ENCODE assay signal across 1 cellular context in the genomic region with DNA sequence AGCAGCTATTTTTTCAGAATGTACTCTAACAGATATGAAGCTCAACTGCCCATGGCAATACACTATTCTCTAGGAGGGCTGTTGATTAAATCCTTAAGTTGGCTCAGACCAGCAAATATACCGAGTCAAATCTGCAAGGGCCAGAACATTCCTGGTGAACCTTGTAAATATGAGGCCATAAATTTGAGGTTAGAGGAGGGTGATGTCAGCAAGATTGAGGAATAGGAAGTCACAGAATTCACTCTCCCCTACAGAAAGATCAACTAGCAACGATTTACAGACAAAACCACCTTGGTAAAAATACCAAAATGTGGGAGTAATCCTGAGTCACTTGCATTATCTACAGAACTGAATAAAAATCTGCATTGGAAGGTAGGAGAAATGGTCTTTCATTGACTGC.
TF ChIP-seq lines count a peak whose summit lies in the region.

No MANE protein-coding gene starts in this region.

TF ChIP-seq in WTC11, 78 proteins besides CTCF, POLR2A, EP300 and RAD21 (continued from another document):
- TF ChIP-seq ZNF232 (CRISPR knock-in tag; IDR thresholded peaks at IDR 0.05), result no peak
- no peak for TF ChIP-seq KAT7 (CRISPR knock-in tag; IDR thresholded peaks at IDR 0.05; ENCODE audit: borderline replicate concordance)
- TF ChIP-seq, protein P1, sequence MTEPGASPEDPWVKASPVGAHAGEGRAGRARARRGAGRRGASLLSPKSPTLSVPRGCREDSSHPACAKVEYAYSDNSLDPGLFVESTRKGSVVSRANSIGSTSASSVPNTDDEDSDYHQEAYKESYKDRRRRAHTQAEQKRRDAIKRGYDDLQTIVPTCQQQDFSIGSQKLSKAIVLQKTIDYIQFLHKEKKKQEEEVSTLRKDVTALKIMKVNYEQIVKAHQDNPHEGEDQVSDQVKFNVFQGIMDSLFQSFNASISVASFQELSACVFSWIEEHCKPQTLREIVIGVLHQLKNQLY (CRISPR knock-in tag; IDR thresholded peaks at IDR 0.05), result no peak
- TF ChIP-seq, protein P2, sequence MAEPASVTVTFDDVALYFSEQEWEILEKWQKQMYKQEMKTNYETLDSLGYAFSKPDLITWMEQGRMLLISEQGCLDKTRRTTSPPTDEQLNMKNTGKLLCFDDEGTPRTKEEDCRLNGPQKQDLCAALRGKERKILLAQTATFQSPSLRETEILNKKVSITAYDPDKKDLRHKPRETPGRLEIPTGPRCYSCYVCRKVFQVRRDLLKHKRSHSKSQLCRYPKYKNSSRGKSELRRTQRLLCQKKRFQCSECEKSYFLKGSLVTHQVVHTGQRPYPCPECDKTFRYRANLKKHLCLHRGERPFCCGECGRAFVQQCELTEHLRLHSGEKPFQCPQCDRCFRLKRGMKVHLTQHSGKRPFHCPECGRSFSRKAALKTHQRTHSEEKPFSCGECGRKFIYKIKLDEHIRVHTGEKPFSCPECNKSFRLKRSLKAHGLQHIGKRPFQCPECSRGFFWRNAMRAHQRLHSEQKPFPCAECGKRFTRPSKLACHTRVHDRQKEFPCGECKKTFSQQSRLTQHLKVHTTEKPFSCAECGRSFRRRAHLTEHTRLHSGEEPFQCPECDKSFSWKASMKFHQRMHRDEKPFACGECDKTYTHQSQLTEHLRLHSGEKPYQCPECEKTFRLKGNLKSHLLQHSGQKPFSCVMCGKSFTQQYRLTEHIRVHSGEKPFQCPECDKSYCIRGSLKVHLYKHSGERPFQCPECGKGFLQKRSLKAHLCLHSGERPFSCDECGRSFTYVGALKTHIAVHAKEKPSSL (CRISPR knock-in tag; conservative IDR thresholded peaks at IDR 0.05), result no peak
- no peak for TF ChIP-seq NR2C2 (CRISPR knock-in tag; IDR thresholded peaks at IDR 0.05)
- no peak for TF ChIP-seq SP1 (CRISPR knock-in tag; conservative IDR thresholded peaks at IDR 0.05)
- TF ChIP-seq, protein P3, sequence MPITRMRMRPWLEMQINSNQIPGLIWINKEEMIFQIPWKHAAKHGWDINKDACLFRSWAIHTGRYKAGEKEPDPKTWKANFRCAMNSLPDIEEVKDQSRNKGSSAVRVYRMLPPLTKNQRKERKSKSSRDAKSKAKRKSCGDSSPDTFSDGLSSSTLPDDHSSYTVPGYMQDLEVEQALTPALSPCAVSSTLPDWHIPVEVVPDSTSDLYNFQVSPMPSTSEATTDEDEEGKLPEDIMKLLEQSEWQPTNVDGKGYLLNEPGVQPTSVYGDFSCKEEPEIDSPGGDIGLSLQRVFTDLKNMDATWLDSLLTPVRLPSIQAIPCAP (CRISPR knock-in tag; IDR thresholded peaks at IDR 0.05), result no peak
- no peak for TF ChIP-seq ATF1 (CRISPR knock-in tag; IDR thresholded peaks at IDR 0.05)
- no peak for TF ChIP-seq JUN (CRISPR knock-in tag; IDR thresholded peaks at IDR 0.05)
- TF ChIP-seq, protein P4, sequence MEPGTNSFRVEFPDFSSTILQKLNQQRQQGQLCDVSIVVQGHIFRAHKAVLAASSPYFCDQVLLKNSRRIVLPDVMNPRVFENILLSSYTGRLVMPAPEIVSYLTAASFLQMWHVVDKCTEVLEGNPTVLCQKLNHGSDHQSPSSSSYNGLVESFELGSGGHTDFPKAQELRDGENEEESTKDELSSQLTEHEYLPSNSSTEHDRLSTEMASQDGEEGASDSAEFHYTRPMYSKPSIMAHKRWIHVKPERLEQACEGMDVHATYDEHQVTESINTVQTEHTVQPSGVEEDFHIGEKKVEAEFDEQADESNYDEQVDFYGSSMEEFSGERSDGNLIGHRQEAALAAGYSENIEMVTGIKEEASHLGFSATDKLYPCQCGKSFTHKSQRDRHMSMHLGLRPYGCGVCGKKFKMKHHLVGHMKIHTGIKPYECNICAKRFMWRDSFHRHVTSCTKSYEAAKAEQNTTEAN (CRISPR knock-in tag; IDR thresholded peaks at IDR 0.05), result no peak
- TF ChIP-seq TP53 (CRISPR knock-in tag; IDR thresholded peaks at IDR 0.05), result no peak
